In genomic region chr12:78278706-78279105, GRCh38 we compare ENCODE assay signal across 20 cellular contexts.
DNase-seq lines count a peak whose midpoint lies in the region; ATAC-seq, FAIRE-seq and TF ChIP-seq lines count a peak whose summit lies in the region.
"Had no signal": no experiment of that assay in that cellular context is flagged by ENCODE, and none has a peak within 500 bp of the region (broad histone marks: within the 10 kb centered on the region; RNA-seq: fewer than 3 reads in every experiment).

No MANE protein-coding gene starts in this region.

- H3K9me3 ChIP-seq in liver (ENCODE audit: control insufficient read depth in 4 of 4, low read length in 3 of 4) (no peaks in the 10 kb centered on the region), HepG2 (ENCODE audit: low read length) (peaks cover 38% of the 10 kb centered on the region)

- TF ChIP-seq CTCF in liver (IDR thresholded peaks at IDR 0.05; ENCODE audit: low read depth, low read length, missing input control) (no peak), HepG2 (CRISPR knock-in tag; IDR thresholded peaks at IDR 0.05) (no peak)

- CTCF ChIA-PET in HepG2 (lab: Yijun Ruan, JAX; ENCODE audit: low intra/inter-chr PET ratio, low total read pairs): no interaction called here

- TF ChIP-seq POLR2A in HepG2 (IDR thresholded peaks at IDR 0.05; ENCODE audit: insufficient read depth in 1 of 2, low read depth in 2 of 2, low read length in 2 of 2): no peak

- H3K4me1 ChIP-seq in liver (ENCODE audit: control insufficient read depth in 4 of 4, insufficient read depth in 4 of 4, low read length in 3 of 4): peaks cover 0 to 5% (median 0%) of the 10 kb centered on the region in 4 donors
- H3K4me1 ChIP-seq in HepG2 (ENCODE audit: insufficient read depth, low read length): no peaks in the 10 kb centered on the region
- H3K4me1 ChIP-seq: A549, Caco-2 had no signal

- no peaks in the 10 kb centered on the region for H3K27me3 ChIP-seq in liver (ENCODE audit: control insufficient read depth in 4 of 4, insufficient read depth in 4 of 4, low read length in 3 of 4)
- H3K27me3 ChIP-seq in HepG2 (ENCODE audit: control insufficient read depth in 1 of 2, insufficient read depth in 2 of 2, low read length in 2 of 2): no peaks in the 10 kb centered on the region; a peak in 1 of 5 replicates
- H3K27me3 ChIP-seq: BLaER1 treated with 17β-estradiol and CSF1 and Interleukin-3, amounts not matched to agents 10 nM and 100 nM had no signal

- H2AFZ ChIP-seq in HepG2 (ENCODE audit: low read length): no peak overlapping the region

- ATAC-seq in HepG2 (no peak), left lobe of liver (peak; percentile 35), left cardiac atrium (no peak)
- ATAC-seq: A549; CD8-positive, alpha-beta T cell had no signal

- in situ Hi-C loops in HepG2 (cut with HindIII; ENCODE audit: extremely low pct_ligation_motif_present, low pct_unique_long_range_greater_than_20kb): no loop called here

- H3K9ac ChIP-seq in liver (ENCODE audit: low read depth in 1 of 2, low read length in 2 of 2): no peak overlapping the region
- H3K9ac ChIP-seq in HepG2 (ENCODE audit: insufficient read depth, low read depth, low read length): no peak overlapping the region
- H3K9ac ChIP-seq: BLaER1 treated with 17β-estradiol and CSF1 and Interleukin-3, amounts not matched to agents 10 nM and 100 nM had no signal

- no peaks in the 10 kb centered on the region for H3K36me3 ChIP-seq in liver (ENCODE audit: control insufficient read depth in 4 of 4, insufficient read depth in 3 of 4, low read depth in 1 of 4, low read length in 3 of 4)
- H3K36me3 ChIP-seq in HepG2 (replicated peaks in 1 of 2; ENCODE audit: control insufficient read depth in 1 of 2, insufficient read depth in 2 of 2, low read length in 2 of 2): no peaks in the 10 kb centered on the region
- H3K36me3 ChIP-seq: BLaER1 treated with 17β-estradiol and CSF1 and Interleukin-3, amounts not matched to agents 10 nM and 100 nM had no signal

- H3K27ac ChIP-seq in liver (ENCODE audit: low read depth in 1 of 2, low read length in 2 of 2): no peak overlapping the region
- no peak overlapping the region for H3K27ac ChIP-seq in HepG2 (ENCODE audit: extremely low read length, insufficient read depth, low read length)
- H3K27ac ChIP-seq: 22Rv1, A549, C4-2B had no signal

- intact Hi-C loops in HepG2 (cut with micrococcal nuclease; ENCODE audit: unreplicated experiment) (no loop called here), left cardiac atrium (cut with DNase I) (no loop called here)

- no peak for FAIRE-seq in HepG2 (lab: Jason Lieb, UNC)
- FAIRE-seq: A549, D721Med, G401.6, GM12891, GM19239 had no signal

- no peak for TF ChIP-seq RAD21 in liver (IDR thresholded peaks at IDR 0.05)
- no peak for TF ChIP-seq RAD21 in HepG2 (CRISPR knock-in tag; IDR thresholded peaks at IDR 0.05)

- H3K79me2 ChIP-seq in HepG2 (ENCODE audit: insufficient read depth, low read length): no peaks in the 10 kb centered on the region

- DNase-seq in HepG2 (ENCODE audit: low spot score): no peak
- DNase-seq in left lobe of liver (ENCODE audit: low spot score): no peak
- no peak for DNase-seq in stimulated activated CD4-positive, alpha-beta T cell treated with anti-CD3 and anti-CD28 coated beads, Interleukin-4, amount 100 ng/mL, for 24 hours
- DNase-seq in left cardiac atrium: no peak
- DNase-seq: AML-193; Caco-2; Calu3; CD4-positive, alpha-beta T cell; CD8-positive, alpha-beta T cell; DMS79 treated with DMSO at 0.1 percent for 48 hours; GF-D8 had no signal

- POLR2A ChIA-PET in HepG2 (lab: Yijun Ruan, JAX): no interaction called here

- H3K4me3 ChIP-seq in liver (ENCODE audit: low read depth in 1 of 3, low read length in 3 of 3) (no peak overlapping the region), HepG2 (replicated peaks in 1 of 3; ENCODE audit: insufficient read depth in 1 of 3, low read depth in 2 of 3, low read length in 3 of 3) (no peak overlapping the region)
- H3K4me3 ChIP-seq: A549; BLaER1 treated with 17β-estradiol and CSF1 and Interleukin-3, amounts not matched to agents 10 nM and 100 nM had no signal

- TF ChIP-seq EP300 in HepG2 (IDR thresholded peaks at IDR 0.05; ENCODE audit: low read depth in 2 of 2, low read length in 2 of 2) (no peak), HepG2 (CRISPR knock-in tag; IDR thresholded peaks at IDR 0.05; ENCODE audit: borderline replicate concordance) (no peak)

- H3K4me2 ChIP-seq in HepG2 (ENCODE audit: low read depth, low read length): no peak overlapping the region
- H3K4me2 ChIP-seq: A549 had no signal

- H4K20me1 ChIP-seq in HepG2 (ENCODE audit: insufficient read depth, low read length): no peaks in the 10 kb centered on the region
- H4K20me1 ChIP-seq: BLaER1 treated with 17β-estradiol and CSF1 and Interleukin-3, amounts not matched to agents 10 nM and 100 nM had no signal

- no TSS peak for BruUV-seq in HepG2 (replicated peaks; lab: Mats Ljungman, UMichigan)

TF ChIP-seq in liver, 16 proteins besides CTCF, POLR2A, EP300 and RAD21:
- TF ChIP-seq SP1 (IDR thresholded peaks at IDR 0.05) (peak; percentile 28), HNF4A (conservative IDR thresholded peaks at IDR 0.05) (peak; percentile 54 to 77), ZBTB33 (IDR thresholded peaks at IDR 0.05) (no peak)
TF ChIP-seq in liver: peak in this region for 2.

TF ChIP-seq in HepG2, 621 proteins besides CTCF, POLR2A, EP300 and RAD21:
- TF ChIP-seq ZSCAN21 (CRISPR knock-in tag; IDR thresholded peaks at IDR 0.05; ENCODE audit: borderline replicate concordance) (no peak), NFE2L1 (CRISPR knock-in tag; IDR thresholded peaks at IDR 0.05; ENCODE audit: borderline replicate concordance) (no peak), ZFY (CRISPR knock-in tag; IDR thresholded peaks at IDR 0.05) (no peak), CSRNP2 (CRISPR knock-in tag; conservative IDR thresholded peaks at IDR 0.05; ENCODE audit: low read depth) (no peak), ZNF674 (CRISPR knock-in tag; IDR thresholded peaks at IDR 0.05; ENCODE audit: low read depth) (no peak), ZNF572 (CRISPR knock-in tag; IDR thresholded peaks at IDR 0.05) (no peak), ZSCAN20 (CRISPR knock-in tag; IDR thresholded peaks at IDR 0.05; ENCODE audit: borderline replicate concordance) (no peak)
- TF ChIP-seq, protein P1, sequence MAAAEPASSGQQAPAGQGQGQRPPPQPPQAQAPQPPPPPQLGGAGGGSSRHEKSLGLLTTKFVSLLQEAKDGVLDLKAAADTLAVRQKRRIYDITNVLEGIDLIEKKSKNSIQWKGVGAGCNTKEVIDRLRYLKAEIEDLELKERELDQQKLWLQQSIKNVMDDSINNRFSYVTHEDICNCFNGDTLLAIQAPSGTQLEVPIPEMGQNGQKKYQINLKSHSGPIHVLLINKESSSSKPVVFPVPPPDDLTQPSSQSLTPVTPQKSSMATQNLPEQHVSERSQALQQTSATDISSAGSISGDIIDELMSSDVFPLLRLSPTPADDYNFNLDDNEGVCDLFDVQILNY (CRISPR knock-in tag; conservative IDR thresholded peaks at IDR 0.05): no peak
- TF ChIP-seq, protein P2, sequence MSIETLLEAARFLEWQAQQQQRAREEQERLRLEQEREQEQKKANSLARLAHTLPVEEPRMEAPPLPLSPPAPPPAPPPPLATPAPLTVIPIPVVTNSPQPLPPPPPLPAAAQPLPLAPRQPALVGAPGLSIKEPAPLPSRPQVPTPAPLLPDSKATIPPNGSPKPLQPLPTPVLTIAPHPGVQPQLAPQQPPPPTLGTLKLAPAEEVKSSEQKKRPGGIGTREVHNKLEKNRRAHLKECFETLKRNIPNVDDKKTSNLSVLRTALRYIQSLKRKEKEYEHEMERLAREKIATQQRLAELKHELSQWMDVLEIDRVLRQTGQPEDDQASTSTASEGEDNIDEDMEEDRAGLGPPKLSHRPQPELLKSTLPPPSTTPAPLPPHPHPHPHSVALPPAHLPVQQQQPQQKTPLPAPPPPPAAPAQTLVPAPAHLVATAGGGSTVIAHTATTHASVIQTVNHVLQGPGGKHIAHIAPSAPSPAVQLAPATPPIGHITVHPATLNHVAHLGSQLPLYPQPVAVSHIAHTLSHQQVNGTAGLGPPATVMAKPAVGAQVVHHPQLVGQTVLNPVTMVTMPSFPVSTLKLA (IDR thresholded peaks at IDR 0.05): no peak
